Comparison of ENCODE assay signal across 13 cellular contexts in genomic region chr9:93953492-93954435, GRCh38. TPM values are rescaled to one million over a fixed set of nuclear protein-coding genes. Genes with fewer than 3 reads are reported as not detected.
DNase-seq lines count a peak whose midpoint lies in the region; ATAC-seq and TF ChIP-seq lines count a peak whose summit lies in the region.
"Had no signal": no experiment of that assay in that cellular context is flagged by ENCODE, and none has a peak within 500 bp of the region (broad histone marks: within the 10 kb centered on the region; RNA-seq: fewer than 3 reads in every experiment).

No MANE protein-coding gene starts in this region.

- H3K27ac ChIP-seq in brain microvascular endothelial cell: no peak overlapping the region
- H3K27ac ChIP-seq: Peyer's patch had no signal

- no peak overlapping the region for H3K4me3 ChIP-seq in brain microvascular endothelial cell (ENCODE audit: low read depth, low read length)
- H3K4me3 ChIP-seq: K562 had no signal

- H3K9me3 Mint-ChIP-seq in stimulated activated naive CD8-positive, alpha-beta T cell treated with anti-CD3 and anti-CD28 coated beads, Interleukin-15, Interleukin-2, amounts not matched to agents 100 ng/mL and 50 ng/mL, for 24 hours: no peaks in the 10 kb centered on the region
- H3K9me3 Mint-ChIP-seq in activated naive CD8-positive, alpha-beta T cell (ENCODE audit: low read depth): no peaks in the 10 kb centered on the region
- H3K9me3 Mint-ChIP-seq in type B pancreatic cell: peaks cover 4% of the 10 kb centered on the region

- H3K36me3 ChIP-seq in brain microvascular endothelial cell (replicated peaks): no peaks in the 10 kb centered on the region
- H3K36me3 ChIP-seq: Peyer's patch had no signal

- no peak for TF ChIP-seq CTCF in type B pancreatic cell (conservative IDR thresholded peaks at IDR 0.05)
- TF ChIP-seq CTCF in brain microvascular endothelial cell (IDR thresholded peaks at IDR 0.05; ENCODE audit: low read depth, low read length, missing control alignments): no peak

- H3K27me3 Mint-ChIP-seq in stimulated activated naive CD8-positive, alpha-beta T cell treated with anti-CD3 and anti-CD28 coated beads, Interleukin-15, Interleukin-2, amounts not matched to agents 100 ng/mL and 50 ng/mL, for 24 hours: peaks cover 75% of the 10 kb centered on the region
- H3K27me3 Mint-ChIP-seq in activated naive CD8-positive, alpha-beta T cell: peaks cover 42% of the 10 kb centered on the region
- peaks cover 83% of the 10 kb centered on the region for H3K27me3 Mint-ChIP-seq in type B pancreatic cell

- no peak for DNase-seq in stimulated activated naive CD8-positive, alpha-beta T cell treated with anti-CD3 and anti-CD28 coated beads, Interleukin-15, Interleukin-2, amounts not matched to agents 100 U/mL and 50 U/mL, for 24 hours
- DNase-seq in left kidney (ENCODE audit: low read depth, low spot score): peak; percentile 22
- no peak for DNase-seq in type B pancreatic cell (ENCODE audit: extremely low spot score, unreplicated experiment)
- no peak for DNase-seq in stimulated activated CD4-positive, alpha-beta T cell treated with anti-CD3 and anti-CD28 coated beads, Interleukin-12 subunit alpha, Interleukin-12 subunit beta, amount 100 ng/mL, for 4 hours
- no peak for DNase-seq in brain microvascular endothelial cell
- no peak for DNase-seq in activated naive CD4-positive, alpha-beta T cell treated with anti-CD3 and anti-CD28 coated beads, Interleukin-2, amount 50 U/mL, for 16 hours
- DNase-seq: Caco-2, NCI-H2029, Peyer's patch had no signal

- H3K4me1 Mint-ChIP-seq in stimulated activated naive CD8-positive, alpha-beta T cell treated with anti-CD3 and anti-CD28 coated beads, Interleukin-15, Interleukin-2, amounts not matched to agents 100 ng/mL and 50 ng/mL, for 24 hours (ENCODE audit: low read depth): peaks cover 56% of the 10 kb centered on the region
- peaks cover 40% of the 10 kb centered on the region for H3K4me1 Mint-ChIP-seq in activated naive CD8-positive, alpha-beta T cell (ENCODE audit: low read depth)
- peaks cover 24% of the 10 kb centered on the region for H3K4me1 Mint-ChIP-seq in type B pancreatic cell (ENCODE audit: unreplicated experiment)

- in situ Hi-C loops in brain microvascular endothelial cell (cut with HindIII; ENCODE audit: low pct_ligation_motif_present, low sequenced_read_pairs): no loop called here

- H3K27me3 ChIP-seq in brain microvascular endothelial cell (replicated peaks): peaks cover 91% of the 10 kb centered on the region

- no peak overlapping the region for H3K27ac Mint-ChIP-seq in stimulated activated naive CD8-positive, alpha-beta T cell treated with anti-CD3 and anti-CD28 coated beads, Interleukin-15, Interleukin-2, amounts not matched to agents 100 ng/mL and 50 ng/mL, for 24 hours
- H3K27ac Mint-ChIP-seq in activated naive CD8-positive, alpha-beta T cell: peak overlapping the region; percentile 41
- peak overlapping the region; percentile 59 for H3K27ac Mint-ChIP-seq in type B pancreatic cell

- no peaks in the 10 kb centered on the region for H3K36me3 Mint-ChIP-seq in stimulated activated naive CD8-positive, alpha-beta T cell treated with anti-CD3 and anti-CD28 coated beads, Interleukin-15, Interleukin-2, amounts not matched to agents 100 ng/mL and 50 ng/mL, for 24 hours (ENCODE audit: low read depth)
- H3K36me3 Mint-ChIP-seq in activated naive CD8-positive, alpha-beta T cell: peaks cover 2% of the 10 kb centered on the region
- peaks cover 10% of the 10 kb centered on the region for H3K36me3 Mint-ChIP-seq in type B pancreatic cell

- peak overlapping the region; percentile 49 for H3K4me3 Mint-ChIP-seq in stimulated activated naive CD8-positive, alpha-beta T cell treated with anti-CD3 and anti-CD28 coated beads, Interleukin-15, Interleukin-2, amounts not matched to agents 100 ng/mL and 50 ng/mL, for 24 hours
- H3K4me3 Mint-ChIP-seq in activated naive CD8-positive, alpha-beta T cell: peak overlapping the region; percentile 80
- peak overlapping the region; percentile 85 for H3K4me3 Mint-ChIP-seq in type B pancreatic cell

- no peak for ATAC-seq in stimulated activated naive CD8-positive, alpha-beta T cell treated with anti-CD3 and anti-CD28 coated beads, Interleukin-15, Interleukin-2, amounts not matched to agents 100 U/mL and 50 U/mL, for 24 hours
- ATAC-seq: K562 had no signal

RNA-seq across cellular contexts. Expression of gene BARX1, which starts 1.4 kb away (rescaled TPM):
- 0.71 and 11.8 TPM in 2 replicates for total RNA-seq in type B pancreatic cell (ENCODE audit: low replicate concordance)
- total RNA-seq: Caco-2, dermis microvascular lymphatic vessel endothelial cell, Peyer's patch had no signal
